ENCODE assay signal across 7 cellular contexts in the genomic region with DNA sequence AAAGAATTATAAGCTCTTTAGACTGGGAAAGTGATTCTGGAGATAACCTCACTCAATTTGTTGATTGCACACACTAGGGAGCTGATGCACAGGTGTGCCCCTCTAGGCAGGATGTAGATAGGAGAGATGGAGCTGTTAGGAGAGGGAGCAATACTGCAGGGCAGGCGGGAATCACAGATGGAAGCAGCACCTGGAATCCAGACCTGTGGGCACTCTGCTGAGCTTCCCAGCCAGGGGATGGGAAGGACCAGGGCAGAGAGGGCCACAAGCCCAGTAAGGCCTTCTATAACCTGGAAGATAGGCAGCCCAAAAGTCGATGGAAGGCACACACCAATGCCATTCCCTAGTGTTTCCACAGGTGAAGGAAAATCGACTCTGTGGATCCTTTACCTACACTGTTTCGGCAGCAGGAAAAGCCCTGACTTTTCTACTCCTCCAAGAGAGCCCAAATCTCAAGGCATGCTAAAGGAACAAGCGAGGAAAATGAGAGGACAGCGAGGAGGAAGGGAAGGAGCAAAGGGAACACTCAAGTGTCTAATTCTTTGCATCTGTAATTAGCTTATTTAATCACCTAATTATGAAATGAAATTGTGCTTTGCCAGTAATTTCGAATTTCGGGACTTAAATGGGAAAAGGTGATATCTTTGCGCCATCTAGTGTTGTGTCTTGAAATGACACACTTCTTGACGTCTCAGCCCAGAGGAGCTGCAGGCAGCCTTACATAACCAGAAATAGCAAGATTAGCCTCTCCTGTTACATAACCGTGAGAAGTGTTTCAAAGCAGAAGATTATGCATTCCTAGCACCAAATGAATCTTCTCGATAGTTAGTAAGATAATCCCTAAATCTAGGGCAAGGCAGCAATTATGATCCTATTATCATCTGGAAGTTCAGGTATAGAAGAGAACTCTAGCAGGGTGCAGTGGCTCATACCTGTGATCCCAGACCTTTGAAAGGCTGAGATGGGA. TPM values are rescaled to one million over a fixed set of nuclear protein-coding genes. Genes with fewer than 3 reads are reported as not detected.
DNase-seq lines count a peak whose midpoint lies in the region; ATAC-seq, FAIRE-seq and TF ChIP-seq lines count a peak whose summit lies in the region.

No MANE protein-coding gene starts in this region.

- H3K4me3 ChIP-seq in DOHH2 (ENCODE audit: low read length): no peak overlapping the region
- no peak overlapping the region for H3K4me3 ChIP-seq in right lobe of liver

- intact Hi-C loops in right lobe of liver (cut with DNase I): loop anchor here (10.0 kb wide), 2 partner anchors 403 to 413 kb away; no protein-coding TSS in a partner anchor

- peak; percentile 79 for DNase-seq in HTR-8/SVneo (ENCODE audit: insufficient read length, low spot score)
- peak; percentile 58 for DNase-seq in RKO (ENCODE audit: low spot score)
- DNase-seq in dermis blood vessel endothelial cell: peak; percentile 92
- DNase-seq in right lobe of liver: peak in 1 of 3 donors; percentile 59
- peak; percentile 76 for DNase-seq in urothelium cell line (ENCODE audit: low spot score)

- ATAC-seq in GM19455 (IDR thresholded peaks at IDR 0.05; ENCODE audit: unreplicated experiment) (peak; percentile 80), right lobe of liver (peak; percentile 93 to 99 (median 96))

- H3F3A ChIP-seq in DOHH2 (ENCODE audit: control insufficient read depth, insufficient read depth): no peaks in the 10 kb centered on the region

- FAIRE-seq in HTR-8/SVneo (lab: Jason Lieb, UNC): peak; percentile 54
- no peak for FAIRE-seq in urothelium cell line (lab: Jason Lieb, UNC)

- H3K4me2 ChIP-seq in DOHH2 (ENCODE audit: low read length): no peak overlapping the region

- H3K79me2 ChIP-seq in DOHH2 (ENCODE audit: control insufficient read depth, low read length): no peaks in the 10 kb centered on the region

- H3K9me3 ChIP-seq in DOHH2 (ENCODE audit: control insufficient read depth, insufficient read depth, low read length) (no peaks in the 10 kb centered on the region), right lobe of liver (no peaks in the 10 kb centered on the region)

- no peak overlapping the region for H3K27ac ChIP-seq in DOHH2 (ENCODE audit: low read depth, low read length)
- H3K27ac ChIP-seq in right lobe of liver: no peak overlapping the region

- TF ChIP-seq CTCF in DOHH2 (IDR thresholded peaks at IDR 0.05; ENCODE audit: low read depth, low read length, poor library complexity, severe bottlenecking): peak; percentile 79
- TF ChIP-seq CTCF in right lobe of liver (IDR thresholded peaks at IDR 0.05): peak; percentile 78 to 97 (median 81)

- no peak for TF ChIP-seq POLR2A in right lobe of liver (IDR thresholded peaks at IDR 0.05)

- H4K20me1 ChIP-seq in DOHH2 (ENCODE audit: control insufficient read depth, insufficient read depth, low read depth, low read length): no peaks in the 10 kb centered on the region

- no peaks in the 10 kb centered on the region for H3K4me1 ChIP-seq in DOHH2 (ENCODE audit: control insufficient read depth, low read length)
- H3K4me1 ChIP-seq in right lobe of liver: no peaks in the 10 kb centered on the region

- no peaks in the 10 kb centered on the region for H3K36me3 ChIP-seq in DOHH2 (ENCODE audit: control insufficient read depth, low read length)
- no peaks in the 10 kb centered on the region for H3K36me3 ChIP-seq in right lobe of liver

- peaks cover 6% of the 10 kb centered on the region; the same call in 1 of the 2 replicates for H3K27me3 ChIP-seq in DOHH2 (ENCODE audit: control insufficient read depth, low read length)
- H3K27me3 ChIP-seq in right lobe of liver: no peaks in the 10 kb centered on the region

- no peaks in the 10 kb centered on the region for H3K9me2 ChIP-seq in DOHH2 (replicated peaks; ENCODE audit: control insufficient read depth, low read length)

- 17% methylated on average over 12 of the region's 12 CpGs for WGBS in right lobe of liver (ENCODE audit: insufficient coverage, low coverage, low lambda C conversion rate, missing lambda C conversion rate)

RNA-seq across cellular contexts. Expression of gene TLR3, which starts 31.0 kb away (rescaled TPM):
- total RNA-seq in dermis blood vessel endothelial cell (2.4 and 7.1 TPM in 2 replicates), right lobe of liver (10 to 100 TPM in 2 of 6 experiments, 1 to 10 TPM in 4; 6.8 to 14.9 (median 9.2) TPM)
